17 cellular contexts compared by ENCODE assay signal in the genomic region with DNA sequence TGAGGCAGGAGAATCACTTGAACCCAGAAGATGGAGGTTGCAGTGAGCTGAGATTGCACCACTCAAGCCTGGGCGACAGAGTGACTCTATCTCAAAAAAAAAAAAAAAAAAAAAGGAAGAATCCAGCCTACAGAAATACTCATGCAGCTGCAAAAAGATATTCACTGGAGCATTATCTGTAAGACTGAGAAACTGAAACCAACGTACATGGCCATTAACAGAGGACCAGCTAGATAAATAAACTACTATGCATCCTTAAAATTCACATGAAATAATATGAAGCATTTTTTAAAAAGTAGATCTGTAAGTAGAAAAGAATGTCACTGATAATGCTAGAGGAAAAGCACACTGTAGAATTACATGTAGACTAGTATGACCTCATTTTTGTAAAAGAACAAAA. TPM values are rescaled to one million over a fixed set of nuclear protein-coding genes. Genes with fewer than 3 reads are reported as not detected.
DNase-seq lines count a peak whose midpoint lies in the region; TF ChIP-seq lines count a peak whose summit lies in the region.
"Had no signal": no experiment of that assay in that cellular context is flagged by ENCODE, and none has a peak within 500 bp of the region (broad histone marks: within the 10 kb centered on the region; RNA-seq: fewer than 3 reads in every experiment).

No MANE protein-coding gene starts in this region.

- intact Hi-C loops in activated naive CD4-positive, alpha-beta T cell treated with anti-CD3 and anti-CD28 coated beads for 36 hours (cut with micrococcal nuclease): no loop called here

- no peaks in the 10 kb centered on the region for H3K36me3 Mint-ChIP-seq in activated naive CD4-positive, alpha-beta T cell treated with anti-CD3 and anti-CD28 coated beads for 36 hours (ENCODE audit: low read depth)

- CTCF ChIA-PET in activated naive CD4-positive, alpha-beta T cell treated with anti-CD3 and anti-CD28 coated beads for 36 hours (lab: Charles Lee): interaction anchor here (0.6 to 3.7 kb wide), 3 partner anchors 33 to 154 kb away, joined by 3 to 11 read pairs (median 5); no protein-coding TSS in a partner anchor

- no peak overlapping the region for H3K27ac Mint-ChIP-seq in activated naive CD4-positive, alpha-beta T cell treated with anti-CD3 and anti-CD28 coated beads for 36 hours
- H3K27ac Mint-ChIP-seq: activated CD4-positive, alpha-beta T cell treated with anti-CD3 and anti-CD28 coated beads, Interleukin-2, amount 10 ng/mL, durations not matched to agents 7 days and 5 days; activated naive CD8-positive, alpha-beta T cell treated with anti-CD3 and anti-CD28 coated beads, Interleukin-2, amount 50 U/mL, for 24 hours; endodermal cell; T-helper 2 cell treated with Interferon-gamma antibody and Interleukin-4, amounts not matched to agents 5 μg/mL and 100 μg/mL, for 36 hours had no signal

- H3K4me3 ChIP-seq in MM.1S (ENCODE audit: low read length) (no peak overlapping the region), parathyroid adenoma (ENCODE audit: low read depth, low read length) (peak overlapping the region; percentile 27), BE2C (ENCODE audit: low read depth, low read length) (no peak overlapping the region)

- H3K79me2 ChIP-seq in MM.1S (ENCODE audit: low read length) (no peaks in the 10 kb centered on the region), parathyroid adenoma (no peaks in the 10 kb centered on the region)

- no peak overlapping the region; the same call in 1 of the 2 replicates for H3K4me2 ChIP-seq in MM.1S (ENCODE audit: low read depth, low read length)
- H3K4me2 ChIP-seq in parathyroid adenoma (ENCODE audit: low read length): peak overlapping the region; percentile 17

- H3K9ac ChIP-seq in MM.1S (ENCODE audit: low read length) (no peak overlapping the region), parathyroid adenoma (no peak overlapping the region)

- no peaks in the 10 kb centered on the region for H3K36me3 ChIP-seq in MM.1S (replicated peaks; ENCODE audit: insufficient read depth, low read length)
- no peaks in the 10 kb centered on the region for H3K36me3 ChIP-seq in parathyroid adenoma (ENCODE audit: control insufficient read depth, insufficient read depth, low read length)
- H3K36me3 ChIP-seq in BE2C: no peaks in the 10 kb centered on the region

- H3K4me1 ChIP-seq in MM.1S (ENCODE audit: low read length) (peaks cover 18% of the 10 kb centered on the region), parathyroid adenoma (peaks cover 31% of the 10 kb centered on the region), BE2C (no peaks in the 10 kb centered on the region)

- H3K9me3 ChIP-seq in MM.1S (replicated peaks; ENCODE audit: insufficient read depth, low read length): no peaks in the 10 kb centered on the region
- no peaks in the 10 kb centered on the region for H3K9me3 ChIP-seq in parathyroid adenoma (ENCODE audit: control insufficient read depth, low read length)
- no peaks in the 10 kb centered on the region for H3K9me3 ChIP-seq in BE2C

- H3K4me1 Mint-ChIP-seq in activated naive CD4-positive, alpha-beta T cell treated with anti-CD3 and anti-CD28 coated beads for 36 hours (ENCODE audit: low read depth): peaks cover 11% of the 10 kb centered on the region

- H3K4me3 Mint-ChIP-seq in activated naive CD4-positive, alpha-beta T cell treated with anti-CD3 and anti-CD28 coated beads for 36 hours: no peak overlapping the region
- H3K4me3 Mint-ChIP-seq: activated CD4-positive, alpha-beta T cell treated with anti-CD3 and anti-CD28 coated beads, Interleukin-2, amount 10 ng/mL, durations not matched to agents 7 days and 5 days; activated T-cell treated with anti-CD3 and anti-CD28 coated beads, Interleukin-2, amount 50 U/mL, for 4 hours; endodermal cell; T-helper 2 cell treated with Interferon-gamma antibody and Interleukin-4, amounts not matched to agents 5 μg/mL and 100 μg/mL, for 36 hours had no signal

- H3F3A ChIP-seq in MM.1S (ENCODE audit: insufficient read depth, low read length): peaks cover 4% of the 10 kb centered on the region

- no peaks in the 10 kb centered on the region for H3K27me3 Mint-ChIP-seq in activated naive CD4-positive, alpha-beta T cell treated with anti-CD3 and anti-CD28 coated beads for 36 hours (ENCODE audit: low read depth)
- H3K27me3 Mint-ChIP-seq: activated naive CD8-positive, alpha-beta T cell treated with anti-CD3 and anti-CD28 coated beads, Interleukin-2, amount 50 U/mL, for 24 hours had no signal

- H3K27me3 ChIP-seq in MM.1S (replicated peaks; ENCODE audit: insufficient read depth, low read length) (no peaks in the 10 kb centered on the region), parathyroid adenoma (ENCODE audit: control insufficient read depth, insufficient read depth, low read length) (no peaks in the 10 kb centered on the region), BE2C (peaks cover 18% of the 10 kb centered on the region)

- no peaks in the 10 kb centered on the region for H3K9me3 Mint-ChIP-seq in activated naive CD4-positive, alpha-beta T cell treated with anti-CD3 and anti-CD28 coated beads for 36 hours
- H3K9me3 Mint-ChIP-seq: activated CD4-positive, alpha-beta T cell treated with anti-CD3 and anti-CD28 coated beads, Interleukin-2, amount 10 ng/mL, durations not matched to agents 7 days and 5 days; activated naive CD8-positive, alpha-beta T cell treated with anti-CD3 and anti-CD28 coated beads, Interleukin-2, amount 50 U/mL, for 24 hours; activated T-cell treated with anti-CD3 and anti-CD28 coated beads, Interleukin-2, amount 50 U/mL, for 4 hours; endodermal cell; T-helper 2 cell treated with Interferon-gamma antibody and Interleukin-4, amounts not matched to agents 5 μg/mL and 100 μg/mL, for 36 hours had no signal

- H2AFZ ChIP-seq in MM.1S (ENCODE audit: low read length) (no peak overlapping the region), parathyroid adenoma (no peak overlapping the region)

- DNase-seq in MM.1S (peak; percentile 23), amniotic epithelial cell (ENCODE audit: low read depth) (peak; percentile 41), NCI-H128 (lab: John Stamatoyannopoulos, UW; ENCODE audit: unreplicated experiment) (no peak), BE2C (no peak)
- DNase-seq in activated naive CD4-positive, alpha-beta T cell treated with anti-CD3 and anti-CD28 coated beads for 36 hours: no peak
- DNase-seq: activated CD4-positive, alpha-beta T cell treated with anti-CD3 and anti-CD28 coated beads, Interleukin-2, amount 10 ng/mL, durations not matched to agents 7 days and 5 days; activated naive CD8-positive, alpha-beta T cell treated with anti-CD3 and anti-CD28 coated beads, Interleukin-2, amount 50 U/mL, for 24 hours; activated T-cell treated with anti-CD3 and anti-CD28 coated beads, Interleukin-2, amount 50 U/mL, for 4 hours; C1 segment of cervical spinal cord; endodermal cell; foreskin melanocyte; mammary epithelial cell; NCI-H82; substantia nigra had no signal

- H3K9me2 ChIP-seq in MM.1S (replicated peaks; ENCODE audit: insufficient read depth, low read length): no peaks in the 10 kb centered on the region

- TF ChIP-seq CTCF in MM.1S (IDR thresholded peaks at IDR 0.05; ENCODE audit: low read length) (no peak), parathyroid adenoma (IDR thresholded peaks at IDR 0.05) (no peak), BE2C (IDR thresholded peaks at IDR 0.05; ENCODE audit: low read depth, low read length) (no peak)

- H3K27ac ChIP-seq in MM.1S (ENCODE audit: low read length): peak overlapping the region; percentile 73; the same call in 1 of the 2 replicates
- H3K27ac ChIP-seq in parathyroid adenoma: no peak overlapping the region

- no peaks in the 10 kb centered on the region for H4K20me1 ChIP-seq in MM.1S (ENCODE audit: insufficient read depth, low read length)

RNA-seq across cellular contexts. Expression of a gene that starts 3.5 kb away (rescaled TPM):
- 1.1 TPM for polyA plus RNA-seq in BE2C (2012; ENCODE audit: insufficient read depth, insufficient read length, low read depth)
- 1 to 10 TPM in 1 of 2 experiments, under 1 TPM in 1; 0.40 to 1.1 TPM for total RNA-seq in activated naive CD4-positive, alpha-beta T cell treated with anti-CD3 and anti-CD28 coated beads for 36 hours
- polyA plus RNA-seq: neural cell had no signal

RNA-seq across cellular contexts. Expression of a gene that starts 17.9 kb away (rescaled TPM):
- polyA plus RNA-seq in BE2C (2012; ENCODE audit: insufficient read depth, insufficient read length, low read depth): 324 TPM
- 100 to 1,000 TPM; 170 TPM for total RNA-seq in activated naive CD4-positive, alpha-beta T cell treated with anti-CD3 and anti-CD28 coated beads for 36 hours

RNA-seq across cellular contexts. Expression of a gene that starts 24.6 kb away (rescaled TPM):
- 1.6 TPM for polyA plus RNA-seq in BE2C (2012; ENCODE audit: insufficient read depth, insufficient read length, low read depth)
- 1 to 10 TPM; 1.3 to 2.1 TPM for total RNA-seq in activated naive CD4-positive, alpha-beta T cell treated with anti-CD3 and anti-CD28 coated beads for 36 hours

RNA-seq across cellular contexts. Expression of a gene that starts 45.3 kb away (rescaled TPM):
- polyA plus RNA-seq in BE2C (2012; ENCODE audit: insufficient read depth, insufficient read length, low read depth): 147 TPM
- 100 to 1,000 TPM; 149 to 152 TPM for total RNA-seq in activated naive CD4-positive, alpha-beta T cell treated with anti-CD3 and anti-CD28 coated beads for 36 hours

RNA-seq across cellular contexts. Expression of a gene that starts 59.8 kb away (rescaled TPM):
- polyA plus RNA-seq in BE2C (2012; ENCODE audit: insufficient read depth, insufficient read length, low read depth): 29.7 TPM
- total RNA-seq in activated naive CD4-positive, alpha-beta T cell treated with anti-CD3 and anti-CD28 coated beads for 36 hours: 10 to 100 TPM; 71.9 to 75.2 TPM

Comparison
In these comparisons a context has a peak if more than half of its experiments do, and no peak if none do; other contexts are left out.
1. DNase-seq: peak in MM.1S (single experiment) and amniotic epithelial cell (single experiment); none in NCI-H128 (single experiment), BE2C (single experiment) and activated naive CD4-positive, alpha-beta T cell treated with anti-CD3 and anti-CD28 coated beads for 36 hours (single experiment).